Comparison of ENCODE assay signal across 1 cellular context in genomic region chr17:7841622-7842379, GRCh38.
A peak's percentile ranks its signal among the peaks of the same experiment; 100 is the strongest.
TF ChIP-seq lines count a peak whose summit lies in the region.

No MANE protein-coding gene starts in this region.

TF ChIP-seq in HEK293, 187 proteins besides CTCF, POLR2A, EP300 and RAD21 (continued from another document and continues in another):
- TF ChIP-seq ZBTB44 (tag by site-specific recombination; IDR thresholded peaks at IDR 0.05) (no peak), ZFHX2 (tag by site-specific recombination; conservative IDR thresholded peaks at IDR 0.05) (peak; percentile 72), ZNF610 (tag by site-specific recombination; IDR thresholded peaks at IDR 0.05; ENCODE audit: borderline replicate concordance) (no peak), ZNF580 (tag by site-specific recombination; IDR thresholded peaks at IDR 0.05) (no peak), PBX3 (CRISPR knock-in tag; IDR thresholded peaks at IDR 0.05) (0 out of 2 replicates have a peak, but pooled peaks have one; percentile 39), ZBTB1 (tag by site-specific recombination; IDR thresholded peaks at IDR 0.05) (peak; percentile 44; the same call in 1 of the 2 replicates), KLF16 (tag by site-specific recombination; IDR thresholded peaks at IDR 0.05) (peak; percentile 63), INSM2 (tag by site-specific recombination; IDR thresholded peaks at IDR 0.05) (peak; percentile 4; the same call in 1 of the 2 replicates), ZNF169 (tag by site-specific recombination; IDR thresholded peaks at IDR 0.05) (no peak), PRDM2 (tag by site-specific recombination; IDR thresholded peaks at IDR 0.05; ENCODE audit: borderline replicate concordance) (0 out of 2 replicates have a peak, but pooled peaks have one; percentile 10), ZNF645 (tag by site-specific recombination; IDR thresholded peaks at IDR 0.05) (no peak), ZNF239 (tag by site-specific recombination; IDR thresholded peaks at IDR 0.05) (no peak), ZNF366 (tag by site-specific recombination; conservative IDR thresholded peaks at IDR 0.05) (0 out of 2 replicates have a peak, but pooled peaks have one; percentile 85), ZNF501 (tag by site-specific recombination; IDR thresholded peaks at IDR 0.05) (0 out of 2 replicates have a peak, but pooled peaks have one; percentile 8), ZSCAN5A (tag by site-specific recombination; IDR thresholded peaks at IDR 0.05) (no peak), ZFP41 (tag by site-specific recombination; IDR thresholded peaks at IDR 0.05; ENCODE audit: borderline replicate concordance) (no peak), HOXC10 (CRISPR knock-in tag; IDR thresholded peaks at IDR 0.05) (no peak), ZNF416 (tag by site-specific recombination; IDR thresholded peaks at IDR 0.05) (no peak), RBAK (tag by site-specific recombination; IDR thresholded peaks at IDR 0.05) (no peak), ZNF600 (tag by site-specific recombination; IDR thresholded peaks at IDR 0.05) (peak; percentile 96), ZEB2 (tag by site-specific recombination; IDR thresholded peaks at IDR 0.05) (peak; percentile 90), REPIN1 (tag by site-specific recombination; IDR thresholded peaks at IDR 0.05; ENCODE audit: low read depth) (no peak), SCRT1 (tag by site-specific recombination; IDR thresholded peaks at IDR 0.05; ENCODE audit: borderline replicate concordance) (no peak), TSHZ1 (tag by site-specific recombination; IDR thresholded peaks at IDR 0.05; ENCODE audit: borderline replicate concordance) (no peak; the same call in 1 of the 2 replicates), ZNF10 (tag by site-specific recombination; IDR thresholded peaks at IDR 0.05) (no peak), ZNF510 (tag by site-specific recombination; IDR thresholded peaks at IDR 0.05; ENCODE audit: insufficient replicate concordance) (no peak), FEZF1 (tag by site-specific recombination; IDR thresholded peaks at IDR 0.05) (no peak; the same call in 1 of the 2 replicates), PRDM10 (tag by site-specific recombination; IDR thresholded peaks at IDR 0.05) (peak; percentile 77), SETDB1 (IDR thresholded peaks at IDR 0.05; ENCODE audit: insufficient read length, low read length) (no peak), ZNF830 (tag by site-specific recombination; IDR thresholded peaks at IDR 0.05; ENCODE audit: low read depth) (no peak), ZNF571 (tag by site-specific recombination; IDR thresholded peaks at IDR 0.05) (no peak), KLF7 (tag by site-specific recombination; IDR thresholded peaks at IDR 0.05; ENCODE audit: borderline replicate concordance) (no peak; the same call in 1 of the 2 replicates), ZNF624 (tag by site-specific recombination; IDR thresholded peaks at IDR 0.05) (no peak), ELK4 (IDR thresholded peaks at IDR 0.05; ENCODE audit: borderline replicate concordance, low read depth, low read length) (no peak), OSR2 (tag by site-specific recombination; IDR thresholded peaks at IDR 0.05) (0 out of 2 replicates have a peak, but pooled peaks have one; percentile 8)
